In the genomic region with DNA sequence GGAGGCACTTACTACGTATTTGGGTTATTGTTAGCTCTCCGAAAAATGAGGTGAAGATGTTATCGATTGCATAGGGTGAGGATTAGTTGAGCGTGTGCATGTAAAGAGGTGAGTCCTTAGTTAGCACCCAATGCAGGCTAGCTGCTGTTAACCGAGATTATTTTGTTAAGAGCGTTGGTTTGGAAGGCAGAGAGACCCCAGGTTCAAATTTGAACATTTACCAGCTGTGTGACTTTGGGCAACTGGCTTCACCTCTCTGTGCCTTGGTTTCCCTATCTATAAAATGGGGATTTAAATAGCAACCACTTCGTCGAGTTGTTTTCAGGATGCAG, we compare ENCODE assay signal across 1 cellular context.
TF ChIP-seq lines count a peak whose summit lies in the region.

No MANE protein-coding gene starts in this region.

TF ChIP-seq in K562, 482 proteins besides CTCF, POLR2A, EP300 and RAD21:
- TF ChIP-seq, protein P1, sequence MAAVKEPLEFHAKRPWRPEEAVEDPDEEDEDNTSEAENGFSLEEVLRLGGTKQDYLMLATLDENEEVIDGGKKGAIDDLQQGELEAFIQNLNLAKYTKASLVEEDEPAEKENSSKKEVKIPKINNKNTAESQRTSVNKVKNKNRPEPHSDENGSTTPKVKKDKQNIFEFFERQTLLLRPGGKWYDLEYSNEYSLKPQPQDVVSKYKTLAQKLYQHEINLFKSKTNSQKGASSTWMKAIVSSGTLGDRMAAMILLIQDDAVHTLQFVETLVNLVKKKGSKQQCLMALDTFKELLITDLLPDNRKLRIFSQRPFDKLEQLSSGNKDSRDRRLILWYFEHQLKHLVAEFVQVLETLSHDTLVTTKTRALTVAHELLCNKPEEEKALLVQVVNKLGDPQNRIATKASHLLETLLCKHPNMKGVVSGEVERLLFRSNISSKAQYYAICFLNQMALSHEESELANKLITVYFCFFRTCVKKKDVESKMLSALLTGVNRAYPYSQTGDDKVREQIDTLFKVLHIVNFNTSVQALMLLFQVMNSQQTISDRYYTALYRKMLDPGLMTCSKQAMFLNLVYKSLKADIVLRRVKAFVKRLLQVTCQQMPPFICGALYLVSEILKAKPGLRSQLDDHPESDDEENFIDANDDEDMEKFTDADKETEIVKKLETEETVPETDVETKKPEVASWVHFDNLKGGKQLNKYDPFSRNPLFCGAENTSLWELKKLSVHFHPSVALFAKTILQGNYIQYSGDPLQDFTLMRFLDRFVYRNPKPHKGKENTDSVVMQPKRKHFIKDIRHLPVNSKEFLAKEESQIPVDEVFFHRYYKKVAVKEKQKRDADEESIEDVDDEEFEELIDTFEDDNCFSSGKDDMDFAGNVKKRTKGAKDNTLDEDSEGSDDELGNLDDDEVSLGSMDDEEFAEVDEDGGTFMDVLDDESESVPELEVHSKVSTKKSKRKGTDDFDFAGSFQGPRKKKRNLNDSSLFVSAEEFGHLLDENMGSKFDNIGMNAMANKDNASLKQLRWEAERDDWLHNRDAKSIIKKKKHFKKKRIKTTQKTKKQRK (IDR thresholded peaks at IDR 0.05; ENCODE audit: borderline replicate concordance, low read depth, low read length) = no peak
- TF ChIP-seq HDAC2 (IDR thresholded peaks at IDR 0.05) (peak; percentile 86), ZFP36 (IDR thresholded peaks at IDR 0.05; ENCODE audit: low read depth, low read length, partially characterized antibody) (peak; percentile 86), BCOR (IDR thresholded peaks at IDR 0.05) (peak; percentile 95), ZKSCAN8 (CRISPR knock-in tag; IDR thresholded peaks at IDR 0.05) (no peak), ZNF124 (CRISPR knock-in tag; IDR thresholded peaks at IDR 0.05) (no peak), RFX1 (IDR thresholded peaks at IDR 0.05) (no peak), RBM25 (IDR thresholded peaks at IDR 0.05; ENCODE audit: low read depth, low read length, severe bottlenecking) (peak; percentile 96), MYBL2 (IDR thresholded peaks at IDR 0.05; ENCODE audit: low read depth) (no peak), MYBL2 (CRISPR knock-in tag; IDR thresholded peaks at IDR 0.05; ENCODE audit: borderline replicate concordance) (no peak), MTA1 (IDR thresholded peaks at IDR 0.05; ENCODE audit: borderline replicate concordance) (0 out of 2 replicates have a peak, but pooled peaks have one; percentile 12), RBM15 (IDR thresholded peaks at IDR 0.05; ENCODE audit: insufficient read depth, low read length) (no peak), KDM1A (IDR thresholded peaks at IDR 0.05) (peak in 1 of 2 experiments; percentile 85; a peak in 3 of 4 replicates), DPF2 (IDR thresholded peaks at IDR 0.05) (no peak), CHD4 (IDR thresholded peaks at IDR 0.05; ENCODE audit: insufficient read depth, insufficient replicate concordance, low read depth, low read length, poor library complexity, severe bottlenecking) (peak; percentile 60), DACH1 (IDR thresholded peaks at IDR 0.05; ENCODE audit: partially characterized antibody) (peak; percentile 48), ADNP (tag; IDR thresholded peaks at IDR 0.05) (peak; percentile 51; the same call in 1 of the 2 replicates), KAT8 (IDR thresholded peaks at IDR 0.05; ENCODE audit: low read depth) (no peak), ZNF143 (CRISPR knock-in tag; IDR thresholded peaks at IDR 0.05) (no peak), ZNF24 (IDR thresholded peaks at IDR 0.05) (no peak), SMARCA5 (IDR thresholded peaks at IDR 0.05) (peak; percentile 65; the same call in 1 of the 2 replicates), SMARCA4 (IDR thresholded peaks at IDR 0.05) (peak; percentile 36; the same call in 1 of the 2 replicates), SREBF2 (CRISPR knock-in tag; IDR thresholded peaks at IDR 0.05) (no peak), CBX1 (IDR thresholded peaks at IDR 0.05; ENCODE audit: low read depth) (peak; percentile 71; the same call in 1 of the 2 replicates), GATA2 (CRISPR knock-in tag; IDR thresholded peaks at IDR 0.05) (peak; percentile 23; the same call in 1 of the 2 replicates), ZNF785 (CRISPR knock-in tag; IDR thresholded peaks at IDR 0.05) (no peak), THRAP3 (IDR thresholded peaks at IDR 0.05; ENCODE audit: borderline replicate concordance) (no peak)
- TF ChIP-seq, protein P2, sequence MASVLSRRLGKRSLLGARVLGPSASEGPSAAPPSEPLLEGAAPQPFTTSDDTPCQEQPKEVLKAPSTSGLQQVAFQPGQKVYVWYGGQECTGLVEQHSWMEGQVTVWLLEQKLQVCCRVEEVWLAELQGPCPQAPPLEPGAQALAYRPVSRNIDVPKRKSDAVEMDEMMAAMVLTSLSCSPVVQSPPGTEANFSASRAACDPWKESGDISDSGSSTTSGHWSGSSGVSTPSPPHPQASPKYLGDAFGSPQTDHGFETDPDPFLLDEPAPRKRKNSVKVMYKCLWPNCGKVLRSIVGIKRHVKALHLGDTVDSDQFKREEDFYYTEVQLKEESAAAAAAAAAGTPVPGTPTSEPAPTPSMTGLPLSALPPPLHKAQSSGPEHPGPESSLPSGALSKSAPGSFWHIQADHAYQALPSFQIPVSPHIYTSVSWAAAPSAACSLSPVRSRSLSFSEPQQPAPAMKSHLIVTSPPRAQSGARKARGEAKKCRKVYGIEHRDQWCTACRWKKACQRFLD (CRISPR knock-in tag; IDR thresholded peaks at IDR 0.05) = no peak
- TF ChIP-seq, protein P3, sequence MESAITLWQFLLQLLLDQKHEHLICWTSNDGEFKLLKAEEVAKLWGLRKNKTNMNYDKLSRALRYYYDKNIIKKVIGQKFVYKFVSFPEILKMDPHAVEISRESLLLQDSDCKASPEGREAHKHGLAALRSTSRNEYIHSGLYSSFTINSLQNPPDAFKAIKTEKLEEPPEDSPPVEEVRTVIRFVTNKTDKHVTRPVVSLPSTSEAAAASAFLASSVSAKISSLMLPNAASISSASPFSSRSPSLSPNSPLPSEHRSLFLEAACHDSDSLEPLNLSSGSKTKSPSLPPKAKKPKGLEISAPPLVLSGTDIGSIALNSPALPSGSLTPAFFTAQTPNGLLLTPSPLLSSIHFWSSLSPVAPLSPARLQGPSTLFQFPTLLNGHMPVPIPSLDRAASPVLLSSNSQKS (CRISPR knock-in tag; IDR thresholded peaks at IDR 0.05) = no peak
- TF ChIP-seq, protein P4, sequence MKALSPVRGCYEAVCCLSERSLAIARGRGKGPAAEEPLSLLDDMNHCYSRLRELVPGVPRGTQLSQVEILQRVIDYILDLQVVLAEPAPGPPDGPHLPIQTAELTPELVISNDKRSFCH (CRISPR knock-in tag; IDR thresholded peaks at IDR 0.05) = no peak
- TF ChIP-seq, protein P4 (tag; IDR thresholded peaks at IDR 0.05) = no peak
- TF ChIP-seq, protein P5, sequence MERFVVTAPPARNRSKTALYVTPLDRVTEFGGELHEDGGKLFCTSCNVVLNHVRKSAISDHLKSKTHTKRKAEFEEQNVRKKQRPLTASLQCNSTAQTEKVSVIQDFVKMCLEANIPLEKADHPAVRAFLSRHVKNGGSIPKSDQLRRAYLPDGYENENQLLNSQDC (CRISPR knock-in tag; IDR thresholded peaks at IDR 0.05) = no peak
- TF ChIP-seq, protein P6, sequence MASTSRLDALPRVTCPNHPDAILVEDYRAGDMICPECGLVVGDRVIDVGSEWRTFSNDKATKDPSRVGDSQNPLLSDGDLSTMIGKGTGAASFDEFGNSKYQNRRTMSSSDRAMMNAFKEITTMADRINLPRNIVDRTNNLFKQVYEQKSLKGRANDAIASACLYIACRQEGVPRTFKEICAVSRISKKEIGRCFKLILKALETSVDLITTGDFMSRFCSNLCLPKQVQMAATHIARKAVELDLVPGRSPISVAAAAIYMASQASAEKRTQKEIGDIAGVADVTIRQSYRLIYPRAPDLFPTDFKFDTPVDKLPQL (IDR thresholded peaks at IDR 0.05; ENCODE audit: extremely low read depth, insufficient read length) = no peak
- TF ChIP-seq, protein P7, sequence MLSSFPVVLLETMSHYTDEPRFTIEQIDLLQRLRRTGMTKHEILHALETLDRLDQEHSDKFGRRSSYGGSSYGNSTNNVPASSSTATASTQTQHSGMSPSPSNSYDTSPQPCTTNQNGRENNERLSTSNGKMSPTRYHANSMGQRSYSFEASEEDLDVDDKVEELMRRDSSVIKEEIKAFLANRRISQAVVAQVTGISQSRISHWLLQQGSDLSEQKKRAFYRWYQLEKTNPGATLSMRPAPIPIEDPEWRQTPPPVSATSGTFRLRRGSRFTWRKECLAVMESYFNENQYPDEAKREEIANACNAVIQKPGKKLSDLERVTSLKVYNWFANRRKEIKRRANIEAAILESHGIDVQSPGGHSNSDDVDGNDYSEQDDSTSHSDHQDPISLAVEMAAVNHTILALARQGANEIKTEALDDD (IDR thresholded peaks at IDR 0.05) = 0 out of 2 replicates have a peak, but pooled peaks have one; percentile 44
- TF ChIP-seq, protein P8, sequence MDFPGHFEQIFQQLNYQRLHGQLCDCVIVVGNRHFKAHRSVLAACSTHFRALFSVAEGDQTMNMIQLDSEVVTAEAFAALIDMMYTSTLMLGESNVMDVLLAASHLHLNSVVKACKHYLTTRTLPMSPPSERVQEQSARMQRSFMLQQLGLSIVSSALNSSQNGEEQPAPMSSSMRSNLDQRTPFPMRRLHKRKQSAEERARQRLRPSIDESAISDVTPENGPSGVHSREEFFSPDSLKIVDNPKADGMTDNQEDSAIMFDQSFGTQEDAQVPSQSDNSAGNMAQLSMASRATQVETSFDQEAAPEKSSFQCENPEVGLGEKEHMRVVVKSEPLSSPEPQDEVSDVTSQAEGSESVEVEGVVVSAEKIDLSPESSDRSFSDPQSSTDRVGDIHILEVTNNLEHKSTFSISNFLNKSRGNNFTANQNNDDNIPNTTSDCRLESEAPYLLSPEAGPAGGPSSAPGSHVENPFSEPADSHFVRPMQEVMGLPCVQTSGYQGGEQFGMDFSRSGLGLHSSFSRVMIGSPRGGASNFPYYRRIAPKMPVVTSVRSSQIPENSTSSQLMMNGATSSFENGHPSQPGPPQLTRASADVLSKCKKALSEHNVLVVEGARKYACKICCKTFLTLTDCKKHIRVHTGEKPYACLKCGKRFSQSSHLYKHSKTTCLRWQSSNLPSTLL (IDR thresholded peaks at IDR 0.05) = no peak
- TF ChIP-seq, protein P9, sequence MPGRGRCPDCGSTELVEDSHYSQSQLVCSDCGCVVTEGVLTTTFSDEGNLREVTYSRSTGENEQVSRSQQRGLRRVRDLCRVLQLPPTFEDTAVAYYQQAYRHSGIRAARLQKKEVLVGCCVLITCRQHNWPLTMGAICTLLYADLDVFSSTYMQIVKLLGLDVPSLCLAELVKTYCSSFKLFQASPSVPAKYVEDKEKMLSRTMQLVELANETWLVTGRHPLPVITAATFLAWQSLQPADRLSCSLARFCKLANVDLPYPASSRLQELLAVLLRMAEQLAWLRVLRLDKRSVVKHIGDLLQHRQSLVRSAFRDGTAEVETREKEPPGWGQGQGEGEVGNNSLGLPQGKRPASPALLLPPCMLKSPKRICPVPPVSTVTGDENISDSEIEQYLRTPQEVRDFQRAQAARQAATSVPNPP (IDR thresholded peaks at IDR 0.05; ENCODE audit: borderline replicate concordance, insufficient read depth, insufficient read length) = no peak
